8 cellular contexts compared by ENCODE assay signal in genomic region chr22:22684605-22685561, GRCh38. TPM values are rescaled to one million over a fixed set of nuclear protein-coding genes. Genes with fewer than 3 reads are reported as not detected.
A peak's percentile ranks its signal among the peaks of the same experiment; 100 is the strongest.
DNase-seq lines count a peak whose midpoint lies in the region; ATAC-seq, FAIRE-seq and TF ChIP-seq lines count a peak whose summit lies in the region.

No MANE protein-coding gene starts in this region.

- TF ChIP-seq POLR2A in esophagus squamous epithelium (IDR thresholded peaks at IDR 0.05), result no peak

- H3K4me2 ChIP-seq in OCI-LY1 (ENCODE audit: low read length), result peak overlapping the region; percentile 55; the same call in 1 of the 2 replicates

- no peaks in the 10 kb centered on the region for H3K9me2 ChIP-seq in OCI-LY1 (ENCODE audit: low read depth, low read length)

- no peaks in the 10 kb centered on the region for H4K20me1 ChIP-seq in OCI-LY1 (ENCODE audit: insufficient read depth, low read length)

- H3K9ac ChIP-seq in OCI-LY1 (ENCODE audit: low read length), result peak overlapping the region; percentile 76

- no peak for ATAC-seq in HG02970 (IDR thresholded peaks at IDR 0.05; ENCODE audit: low FRiP score, unreplicated experiment)

- no peak overlapping the region for H3K4me3 Mint-ChIP-seq in activated T-helper 2 cell treated with anti-CD3 and anti-CD28 coated beads, Interferon-gamma antibody, Interleukin-2, Interleukin-4, amounts not matched to agents 10 μg/mL and 5 μg/mL and 100 μg/mL, durations not matched to agents 14 hours and 24 hours and 36 hours (ENCODE audit: low read depth)

- peaks cover 76% of the 10 kb centered on the region for H3K4me1 ChIP-seq in OCI-LY1 (ENCODE audit: insufficient read depth, low read length, severe bottlenecking)
- H3K4me1 ChIP-seq in esophagus squamous epithelium, result peaks cover 0 to 4% (median 0%) of the 10 kb centered on the region in 3 donors
- no peaks in the 10 kb centered on the region for H3K4me1 ChIP-seq in small intestine (ENCODE audit: control insufficient read depth in 2 of 2, insufficient read depth in 1 of 2, low read depth in 1 of 2, low read length in 1 of 2)

- no peaks in the 10 kb centered on the region for H3K79me2 ChIP-seq in OCI-LY1 (ENCODE audit: insufficient read depth, low read length)

- POLR2A ChIA-PET in AG04450 (lab: Yijun Ruan, JAX), result interaction anchor here (1.0 to 1.2 kb wide), 2 partner anchors 19 to 37 kb away, joined by 5 read pairs; no protein-coding TSS in a partner anchor

- H3K4me1 Mint-ChIP-seq in activated T-helper 2 cell treated with anti-CD3 and anti-CD28 coated beads, Interferon-gamma antibody, Interleukin-2, Interleukin-4, amounts not matched to agents 10 μg/mL and 5 μg/mL and 100 μg/mL, durations not matched to agents 14 hours and 24 hours and 36 hours (ENCODE audit: low read depth), result no peaks in the 10 kb centered on the region

- WGBS in esophagus squamous epithelium, 2 donors, result 46 to 48% methylated on average over 7 to 8 of the region's 9 CpGs
- 28 to 47% (median 35%) methylated on average over 9 of the region's 9 CpGs for WGBS in small intestine, 3 donors

- H3K9me3 Mint-ChIP-seq in activated T-helper 2 cell treated with anti-CD3 and anti-CD28 coated beads, Interferon-gamma antibody, Interleukin-2, Interleukin-4, amounts not matched to agents 10 μg/mL and 5 μg/mL and 100 μg/mL, durations not matched to agents 14 hours and 24 hours and 36 hours, result no peaks in the 10 kb centered on the region

- peak; percentile 46 for TF ChIP-seq CTCF in AG04450 (IDR thresholded peaks at IDR 0.05; ENCODE audit: low read depth, low read length)
- peak; percentile 88 for TF ChIP-seq CTCF in OCI-LY1 (IDR thresholded peaks at IDR 0.05; ENCODE audit: low read length)
- TF ChIP-seq CTCF in esophagus squamous epithelium (IDR thresholded peaks at IDR 0.05), result peak in 5 of 6 experiments; percentile 5 to 41 (median 17)

- no peak for FAIRE-seq in small intestine (lab: Jason Lieb, UNC)

- H3K36me3 ChIP-seq in OCI-LY1 (ENCODE audit: insufficient read depth, low read length) (no peaks in the 10 kb centered on the region), esophagus squamous epithelium (no peaks in the 10 kb centered on the region), small intestine (ENCODE audit: control insufficient read depth in 2 of 2, insufficient read depth in 2 of 2, low read length in 2 of 2) (no peaks in the 10 kb centered on the region)

- H3K27ac Mint-ChIP-seq in activated T-helper 2 cell treated with anti-CD3 and anti-CD28 coated beads, Interferon-gamma antibody, Interleukin-2, Interleukin-4, amounts not matched to agents 10 μg/mL and 5 μg/mL and 100 μg/mL, durations not matched to agents 14 hours and 24 hours and 36 hours, result no peak overlapping the region

- H2AFZ ChIP-seq in OCI-LY1 (ENCODE audit: low read length), result no peak overlapping the region

- H3F3A ChIP-seq in OCI-LY1 (ENCODE audit: insufficient read depth, low read length), result no peaks in the 10 kb centered on the region

- H3K9me3 ChIP-seq in AG04450 (ENCODE audit: control insufficient read depth, insufficient read depth, low read length), result no peaks in the 10 kb centered on the region
- H3K9me3 ChIP-seq in OCI-LY1 (ENCODE audit: low read length), result no peaks in the 10 kb centered on the region
- no peaks in the 10 kb centered on the region for H3K9me3 ChIP-seq in esophagus squamous epithelium
- no peaks in the 10 kb centered on the region for H3K9me3 ChIP-seq in small intestine (ENCODE audit: control insufficient read depth, low read depth)

- H3K27me3 Mint-ChIP-seq in activated T-helper 2 cell treated with anti-CD3 and anti-CD28 coated beads, Interferon-gamma antibody, Interleukin-2, Interleukin-4, amounts not matched to agents 10 μg/mL and 5 μg/mL and 100 μg/mL, durations not matched to agents 14 hours and 24 hours and 36 hours (ENCODE audit: low read depth), result peaks cover 3% of the 10 kb centered on the region

- DNase-seq in AG04450 (ENCODE audit: low read depth, low spot score), result peak; percentile 57
- peak; percentile 31 for DNase-seq in GM03348 (ENCODE audit: low spot score)
- no peak for DNase-seq in esophagus squamous epithelium (lab: John Stamatoyannopoulos, UW)
- peak; percentile 53 for DNase-seq in small intestine
- no peak for DNase-seq in activated T-helper 2 cell treated with anti-CD3 and anti-CD28 coated beads, Interferon-gamma antibody, Interleukin-2, Interleukin-4, amounts not matched to agents 10 μg/mL and 5 μg/mL and 100 μg/mL, durations not matched to agents 14 hours and 24 hours and 36 hours (ENCODE audit: low spot score)
- DNase-seq in AG08396 (ENCODE audit: low spot score), result no peak

- H3K27me3 ChIP-seq in AG04450 (ENCODE audit: control insufficient read depth, insufficient read depth, low read length), result peaks cover 7% of the 10 kb centered on the region
- H3K27me3 ChIP-seq in OCI-LY1 (ENCODE audit: insufficient read depth, low read length), result no peaks in the 10 kb centered on the region
- H3K27me3 ChIP-seq in esophagus squamous epithelium, result peaks cover 0 to 10% (median 0%) of the 10 kb centered on the region in 4 donors
- no peaks in the 10 kb centered on the region for H3K27me3 ChIP-seq in small intestine (ENCODE audit: control insufficient read depth in 2 of 2, insufficient read depth in 2 of 2, low read length in 2 of 2)

- H3K27ac ChIP-seq in AG04450 (ENCODE audit: low read depth, low read length), result peak overlapping the region; percentile 52
- peak overlapping the region; percentile 99 for H3K27ac ChIP-seq in OCI-LY1 (ENCODE audit: low read depth, low read length, poor library complexity, severe bottlenecking)
- no peak overlapping the region for H3K27ac ChIP-seq in esophagus squamous epithelium
- no peak overlapping the region for H3K27ac ChIP-seq in small intestine (ENCODE audit: low read depth in 1 of 2, low read length in 1 of 2)

- CTCF ChIA-PET in AG04450 (lab: Charles Lee), result interaction anchor here (0.6 to 2.6 kb wide), 12 partner anchors 9 to 1799 kb away, joined by 3 to 24 read pairs (median 4); partner anchors contain the start of gene ZNF280B

- H3K36me3 Mint-ChIP-seq in activated T-helper 2 cell treated with anti-CD3 and anti-CD28 coated beads, Interferon-gamma antibody, Interleukin-2, Interleukin-4, amounts not matched to agents 10 μg/mL and 5 μg/mL and 100 μg/mL, durations not matched to agents 14 hours and 24 hours and 36 hours (ENCODE audit: low read depth), result no peaks in the 10 kb centered on the region

- intact Hi-C loops in esophagus squamous epithelium (cut with DNase I), result no loop called here
- intact Hi-C loops in activated T-helper 2 cell treated with anti-CD3 and anti-CD28 coated beads, Interferon-gamma antibody, Interleukin-2, Interleukin-4, amounts not matched to agents 10 μg/mL and 5 μg/mL and 100 μg/mL, durations not matched to agents 14 hours and 24 hours and 36 hours (cut with micrococcal nuclease), result loop anchor here (10.0 kb wide), 1 partner anchor 90 kb away; no protein-coding TSS in a partner anchor

- H3K4me3 ChIP-seq in AG04450 (ENCODE audit: low read depth, low read length), result no peak overlapping the region
- H3K4me3 ChIP-seq in OCI-LY1 (ENCODE audit: low read depth, low read length, poor library complexity, severe bottlenecking), result peak overlapping the region; percentile 24
- H3K4me3 ChIP-seq in esophagus squamous epithelium, result no peak overlapping the region
- H3K4me3 ChIP-seq in small intestine (ENCODE audit: low read depth in 1 of 2, low read length in 2 of 2), result no peak overlapping the region

RNA-seq across cellular contexts. Expression of gene GGTLC2, which starts 40.5 kb away (rescaled TPM):
- polyA plus RNA-seq in AG04450 (2011; rRNA removed), result not detected in 2 replicates
- not detected in 2 replicates for polyA minus RNA-seq in AG04450 (2011; rRNA and poly(A)+ RNA removed)
- total RNA-seq in esophagus squamous epithelium, result not detected
- not detected for polyA plus RNA-seq in small intestine
- total RNA-seq in activated T-helper 2 cell treated with anti-CD3 and anti-CD28 coated beads, Interferon-gamma antibody, Interleukin-2, Interleukin-4, amounts not matched to agents 10 μg/mL and 5 μg/mL and 100 μg/mL, durations not matched to agents 14 hours and 24 hours and 36 hours, result not detected in 2 replicates

Comparison
In these comparisons a context has a peak if more than half of its experiments do, and no peak if none do; other contexts are left out.
1. DNase-seq: peak in AG04450 (single experiment), GM03348 (single experiment) and small intestine (single experiment); none in esophagus squamous epithelium (single experiment), activated T-helper 2 cell treated with anti-CD3 and anti-CD28 coated beads, Interferon-gamma antibody, Interleukin-2, Interleukin-4, amounts not matched to agents 10 μg/mL and 5 μg/mL and 100 μg/mL, durations not matched to agents 14 hours and 24 hours and 36 hours (single experiment) and AG08396 (single experiment).
2. H3K27ac ChIP-seq: peak in AG04450 (single experiment) and OCI-LY1 (single experiment); none in esophagus squamous epithelium (0 of 4) and small intestine (0 of 2).
3. CTCF ChIP-seq: peak in every context shown above with its lines; median percentile 88 in OCI-LY1; 46 in AG04450; 17 in esophagus squamous epithelium.